In genomic region chr14:65224799-65225198, GRCh38 we compare ENCODE assay signal across 11 cellular contexts.
DNase-seq lines count a peak whose midpoint lies in the region; ATAC-seq and TF ChIP-seq lines count a peak whose summit lies in the region.
"Had no signal": no experiment of that assay in that cellular context is flagged by ENCODE, and none has a peak within 500 bp of the region (broad histone marks: within the 10 kb centered on the region; RNA-seq: fewer than 3 reads in every experiment).

No MANE protein-coding gene starts in this region.

- in situ Hi-C loops in G401 (cut with HindIII; ENCODE audit: low sequenced_read_pairs): no loop called here

- H3K79me2 ChIP-seq in ACC112 (ENCODE audit: control insufficient read depth, insufficient read depth, low read length, unreplicated experiment): no peaks in the 10 kb centered on the region

- DNase-seq in G401 (ENCODE audit: low spot score): peak; percentile 68
- peak in 35 of 51 donors; percentile 7 to 83 (median 43) for DNase-seq in hypothalamus (lab: John Stamatoyannopoulos, UW)
- no peak for DNase-seq in mesenteric fat pad (ENCODE audit: low spot score)
- no peak for DNase-seq in AG20443 (ENCODE audit: low spot score)
- DNase-seq in SW480 (ENCODE audit: low spot score): no peak
- DNase-seq: dermis blood vessel endothelial cell, GOT3 had no signal

- peaks cover 25% of the 10 kb centered on the region for H3K4me1 ChIP-seq in ACC112 (ENCODE audit: control insufficient read depth, insufficient read depth, low read length, unreplicated experiment)

- H3K36me3 ChIP-seq in ACC112 (ENCODE audit: insufficient read depth, low read length): no peaks in the 10 kb centered on the region

- no peaks in the 10 kb centered on the region for H3K27me3 ChIP-seq in ACC112 (ENCODE audit: insufficient read depth, low read length)

- TF ChIP-seq CTCF in VCaP (conservative IDR thresholded peaks at IDR 0.05): no peak

- no peak overlapping the region; the same call in 1 of the 2 replicates for H3K4me3 ChIP-seq in ACC112 (ENCODE audit: low read depth, low read length)
- H3K4me3 ChIP-seq: lung had no signal

- H2AFZ ChIP-seq in ACC112 (ENCODE audit: low read length, unreplicated experiment): peak overlapping the region; percentile 33

- H3K27ac ChIP-seq in ACC112 (ENCODE audit: low read depth, low read length) (no peak overlapping the region), VCaP (peak overlapping the region; percentile 45)

- ATAC-seq in HG03175 (IDR thresholded peaks at IDR 0.05; ENCODE audit: unreplicated experiment): no peak

Comparison
In these comparisons a context has a peak if more than half of its experiments do, and no peak if none do; other contexts are left out.
1. DNase-seq: peak in G401 (single experiment) and hypothalamus (35 of 51); none in mesenteric fat pad (single experiment), AG20443 (single experiment) and SW480 (single experiment).